Comparison of ENCODE assay signal across 13 cellular contexts in the genomic region with DNA sequence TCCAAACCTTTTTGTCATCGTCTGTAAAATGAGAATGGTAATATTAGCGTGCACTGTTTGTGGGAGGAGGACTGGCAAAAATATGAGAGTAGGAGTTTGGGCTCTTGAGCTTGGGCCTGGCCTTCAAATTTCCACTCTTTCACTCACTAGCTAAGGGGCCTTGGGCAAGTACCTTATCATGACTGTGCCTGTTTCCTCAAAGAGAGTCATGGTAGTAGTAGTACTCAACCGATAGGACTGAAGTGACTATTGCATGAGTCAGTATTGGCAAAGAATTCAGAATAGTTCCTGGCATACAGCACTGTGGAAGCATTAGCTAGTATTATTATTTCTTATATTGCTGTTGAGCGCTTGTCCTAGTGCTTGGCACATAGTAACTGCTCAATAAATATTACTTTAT. TPM values are rescaled to one million over a fixed set of nuclear protein-coding genes. Genes with fewer than 3 reads are reported as not detected.
A peak's percentile ranks its signal among the peaks of the same experiment; 100 is the strongest.
DNase-seq lines count a peak whose midpoint lies in the region; ATAC-seq, FAIRE-seq and TF ChIP-seq lines count a peak whose summit lies in the region.
"Had no signal": no experiment of that assay in that cellular context is flagged by ENCODE, and none has a peak within 500 bp of the region (broad histone marks: within the 10 kb centered on the region; RNA-seq: fewer than 3 reads in every experiment).

No MANE protein-coding gene starts in this region.

- FAIRE-seq in K562 (lab: Jason Lieb, UNC): no peak
- FAIRE-seq: frontal cortex had no signal

- no peaks in the 10 kb centered on the region for H3K79me2 ChIP-seq in K562 (ENCODE audit: control insufficient read depth, insufficient read depth, low read length)

- H3K27ac ChIP-seq in K562 (ENCODE audit: extremely low read depth, low read depth, low read length) (no peak overlapping the region), left lung (no peak overlapping the region)
- H3K27ac ChIP-seq in CD4-positive, alpha-beta T cell (ENCODE audit: low read depth, low read length): no peak overlapping the region
- H3K27ac ChIP-seq: stomach had no signal

- no TSS peak for BruUV-seq in K562 (replicated peaks; lab: Mats Ljungman, UMichigan)

- H3K9ac ChIP-seq in K562 (ENCODE audit: insufficient read depth in 1 of 2, low read depth in 2 of 2, low read length in 2 of 2): no peak overlapping the region

- H3K36me3 Mint-ChIP-seq in CD4-positive, alpha-beta T cell (ENCODE audit: low read depth): peaks cover 59% of the 10 kb centered on the region

- no peaks in the 10 kb centered on the region for H3K27me3 Mint-ChIP-seq in CD4-positive, alpha-beta T cell

- no peaks in the 10 kb centered on the region for H3K9me1 ChIP-seq in K562 (ENCODE audit: control insufficient read depth, insufficient read depth, low read length)

- no peak for TF ChIP-seq RAD21 in K562 (CRISPR knock-in tag; conservative IDR thresholded peaks at IDR 0.05 in 1 of 2, IDR thresholded peaks at IDR 0.05 in 1 of 2)

- H3K4me1 Mint-ChIP-seq in CD4-positive, alpha-beta T cell (ENCODE audit: low read depth): no peaks in the 10 kb centered on the region

- H2AFZ ChIP-seq in K562 (ENCODE audit: low read depth, low read length): no peak overlapping the region

- H3K36me3 ChIP-seq in BJ (ENCODE audit: control insufficient read depth, insufficient read depth, low read length): peaks cover 7% of the 10 kb centered on the region; the same call in 1 of the 2 replicates
- peaks cover 43% of the 10 kb centered on the region; the same call in 2 of the 3 replicates for H3K36me3 ChIP-seq in K562 (ENCODE audit: control insufficient read depth, insufficient read depth, low read length)
- H3K36me3 ChIP-seq in left lung: peaks cover 0 to 45% of the 10 kb centered on the region in 2 donors

- H3K4me1 ChIP-seq in K562 (replicated peaks in 1 of 2; ENCODE audit: control insufficient read depth in 2 of 2, insufficient read depth in 2 of 2, low read length in 2 of 2) (no peaks in the 10 kb centered on the region; a peak in 1 of 5 replicates), left lung (no peaks in the 10 kb centered on the region)
- H3K4me1 ChIP-seq: stomach had no signal

- TF ChIP-seq EP300 in K562 (IDR thresholded peaks at IDR 0.05; ENCODE audit: low read length): no peak

- no peak overlapping the region for H3K4me3 Mint-ChIP-seq in CD4-positive, alpha-beta T cell
- H3K4me3 Mint-ChIP-seq: WTC11 had no signal

- no peak overlapping the region for H3K4me2 ChIP-seq in K562 (ENCODE audit: insufficient read depth, low read length)

- H3K27ac Mint-ChIP-seq in CD4-positive, alpha-beta T cell: no peak overlapping the region
- H3K27ac Mint-ChIP-seq: WTC11 had no signal

- 85% methylated on average over 4 of the region's 4 CpGs for WGBS in K562 (ENCODE audit: insufficient coverage, low coverage, missing lambda C conversion rate)

- peak; percentile 39 for DNase-seq in BJ (ENCODE audit: low read depth)
- peak; percentile 77 for DNase-seq in LHCN-M2 (ENCODE audit: low read depth)
- DNase-seq in K562 (ENCODE audit: extremely low read depth in 1 of 4, low spot score in 3 of 4): no peak
- no peak for DNase-seq in left lung
- DNase-seq in T-helper 2 cell: no peak
- DNase-seq in CD4-positive, alpha-beta T cell: no peak
- no peak for DNase-seq in iPS-NIHi11 (ENCODE audit: low spot score)
- no peak for DNase-seq in DMS 273 (lab: John Stamatoyannopoulos, UW; ENCODE audit: unreplicated experiment)
- DNase-seq: NCI-H1048, stomach had no signal

- H3K4me3 ChIP-seq in BJ (ENCODE audit: low read depth, low read length) (no peak overlapping the region), K562 (no peak overlapping the region), left lung (no peak overlapping the region)
- H3K4me3 ChIP-seq: adrenal gland, stomach had no signal

- TF ChIP-seq POLR2A in K562 (conservative IDR thresholded peaks at IDR 0.05): no peak

- H4K20me1 ChIP-seq in K562 (replicated peaks; ENCODE audit: control insufficient read depth, insufficient read depth, low read length): no peaks in the 10 kb centered on the region; the same call in 1 of the 2 replicates

- TF ChIP-seq CTCF in BJ (IDR thresholded peaks at IDR 0.05; ENCODE audit: insufficient read depth, low read depth, low read length): no peak
- no peak for TF ChIP-seq CTCF in K562 (IDR thresholded peaks at IDR 0.05 in 2 of 3, conservative IDR thresholded peaks at IDR 0.05 in 1 of 3; ENCODE audit: insufficient read depth in 2 of 3, low read depth in 1 of 3, low read length in 3 of 3)
- no peak for TF ChIP-seq CTCF in left lung (IDR thresholded peaks at IDR 0.05)
- TF ChIP-seq CTCF in CD4-positive, alpha-beta T cell (IDR thresholded peaks at IDR 0.05): no peak

- ATAC-seq in K562: no peak
- ATAC-seq in left lung: peak; percentile 78
- no peak for ATAC-seq in CD4-positive, alpha-beta T cell (ENCODE audit: poor library complexity)
- ATAC-seq: WTC11 had no signal

- in situ Hi-C loops in K562 (cut with MboI): no loop called here

- CTCF ChIA-PET in BJ (lab: Yijun Ruan, JAX): no interaction called here
- CTCF ChIA-PET in K562 (lab: Yijun Ruan, JAX; ENCODE audit: low intra/inter-chr PET ratio): no interaction called here
- CTCF ChIA-PET in CD4-positive, alpha-beta T cell (lab: Charles Lee): no interaction called here

- H3K9me3 ChIP-seq in K562 (replicated peaks; ENCODE audit: control insufficient read depth, insufficient read depth, low read depth, low read length) (no peaks in the 10 kb centered on the region), left lung (no peaks in the 10 kb centered on the region)
- H3K9me3 ChIP-seq in CD4-positive, alpha-beta T cell (ENCODE audit: control insufficient read depth, low read length): no peaks in the 10 kb centered on the region
- H3K9me3 ChIP-seq: adrenal gland, stomach had no signal

- H3K9me3 Mint-ChIP-seq in CD4-positive, alpha-beta T cell: no peaks in the 10 kb centered on the region
- H3K9me3 Mint-ChIP-seq: WTC11 had no signal

- H3K27me3 ChIP-seq in BJ (ENCODE audit: control insufficient read depth, insufficient read depth, low read length): no peaks in the 10 kb centered on the region
- no peaks in the 10 kb centered on the region for H3K27me3 ChIP-seq in K562 (ENCODE audit: control insufficient read depth in 2 of 2, insufficient read depth in 2 of 2, low read length in 2 of 2)
- no peaks in the 10 kb centered on the region for H3K27me3 ChIP-seq in left lung
- no peaks in the 10 kb centered on the region for H3K27me3 ChIP-seq in CD4-positive, alpha-beta T cell (ENCODE audit: control insufficient read depth, insufficient read depth, low read length)
- H3K27me3 ChIP-seq: adrenal gland, stomach had no signal

- intact Hi-C loops in K562 (cut with micrococcal nuclease): no loop called here
- intact Hi-C loops in left lung (cut with DNase I): no loop called here
- intact Hi-C loops in CD4-positive, alpha-beta T cell (cut with DNase I, micrococcal nuclease): no loop called here

- POLR2A ChIA-PET in BJ (lab: Charles Lee): interaction anchor here (0.5 kb wide), 1 partner anchor 33 kb away, joined by 3 read pairs; no protein-coding TSS in a partner anchor
- POLR2A ChIA-PET in K562 (lab: Yijun Ruan, JAX): interaction anchor here (0.6 kb wide), 1 partner anchor 340 kb away, joined by 3 read pairs; no protein-coding TSS in a partner anchor
- POLR2A ChIA-PET in CD4-positive, alpha-beta T cell (lab: Charles Lee): no interaction called here

RNA-seq across cellular contexts. Expression of gene RBM3, which starts 16.0 kb away (rescaled TPM):
- polyA plus RNA-seq in BJ (2011; rRNA removed) (333 and 406 TPM in 2 replicates), K562 (2011; rRNA removed) (194 and 209 TPM in 2 replicates), K562 (2014; fragmentation: Illumina TruSeq; extraction: Trizol) (221 and 255 TPM in 2 replicates), K562 (2014; fragmentation: Nextera tagmentation; extraction: Ambion mirVana) (10 to 100 TPM; 70.3 to 97.1 TPM), K562 (2014; rRNA removed) (246 and 259 TPM in 2 replicates)
- polyA minus RNA-seq in BJ (2011; rRNA and poly(A)+ RNA removed): 212 and 220 TPM in 2 replicates
- total RNA-seq in LHCN-M2 (2014; rRNA removed) (162 and 170 TPM in 2 replicates), K562 (2014; rRNA removed) (136 and 164 TPM in 2 replicates), K562 (2014; rRNA removed; fragmentation: Illumina TruSeq; extraction: Trizol) (272 and 376 TPM in 2 replicates), K562 (2015; rRNA removed; fragmentation: Illumina TruSeq; extraction: Trizol) (221 and 223 TPM in 2 replicates), K562 (2021) (148 and 187 TPM in 2 replicates), left lung (100 to 1,000 TPM in 1 of 2 donors, 10 to 100 TPM in 1; 82.3 to 217 TPM)
- polyA plus RNA-seq in LHCN-M2 (2012): 368 TPM
- total RNA-seq in K562 (2011; cell fraction: chromatin; rRNA removed; ENCODE audit: low replicate concordance): 281 and 417 TPM in 2 replicates
- total RNA-seq in K562 (2011; cell fraction: nucleolus; rRNA removed): 299 and 322 TPM in 2 replicates
- 302 and 316 TPM in 2 replicates for total RNA-seq in K562 (2011; cell fraction: nucleoplasm; rRNA removed)
- polyA plus RNA-seq in K562 (2011; cell fraction: cytosol; rRNA removed): 115 and 202 TPM in 2 replicates
- polyA plus RNA-seq in K562 (2011; cell fraction: nucleus; rRNA removed): 205 and 262 TPM in 2 replicates
- 193 and 291 TPM in 2 replicates for polyA plus RNA-seq in K562 (2012)
- 284 and 313 TPM in 2 replicates for polyA minus RNA-seq in K562 (2011; rRNA and poly(A)+ RNA removed)
- 86.3 and 98.5 TPM in 2 replicates for polyA minus RNA-seq in K562 (2011; cell fraction: cytosol; rRNA and poly(A)+ RNA removed)
- 124 and 190 TPM in 2 replicates for polyA minus RNA-seq in K562 (2011; cell fraction: nucleus; rRNA and poly(A)+ RNA removed)
- total RNA-seq in CD4-positive, alpha-beta T cell: 100 to 1,000 TPM; 351 to 377 TPM

RNA-seq across cellular contexts. Expression of gene TBC1D25, which starts 18.8 kb away (rescaled TPM):
- polyA plus RNA-seq in BJ (2011; rRNA removed) (10.6 and 17.8 TPM in 2 replicates), K562 (2011; rRNA removed) (3.9 and 7.1 TPM in 2 replicates), K562 (2014; fragmentation: Illumina TruSeq; extraction: Trizol) (6.1 and 7.5 TPM in 2 replicates), K562 (2014; fragmentation: Nextera tagmentation; extraction: Ambion mirVana) (under 1 TPM; 0.62 to 0.87 TPM), K562 (2014; rRNA removed) (5.4 and 6.2 TPM in 2 replicates)
- 9.5 and 11.1 TPM in 2 replicates for polyA minus RNA-seq in BJ (2011; rRNA and poly(A)+ RNA removed)
- total RNA-seq in LHCN-M2 (2014; rRNA removed) (9.2 and 9.7 TPM in 2 replicates), K562 (2014; rRNA removed) (5.4 and 6.7 TPM in 2 replicates), K562 (2014; rRNA removed; fragmentation: Illumina TruSeq; extraction: Trizol) (0.87 and 0.96 TPM in 2 replicates), K562 (2015; rRNA removed; fragmentation: Illumina TruSeq; extraction: Trizol) (1.5 and 2.0 TPM in 2 replicates), K562 (2021) (9.5 and 10.6 TPM in 2 replicates), left lung (10 to 100 TPM; 11.8 to 15.2 TPM)
- 17.0 TPM for polyA plus RNA-seq in LHCN-M2 (2012)
- total RNA-seq in K562 (2011; cell fraction: chromatin; rRNA removed; ENCODE audit: low replicate concordance): 11.5 and 26.2 TPM in 2 replicates
- 15.1 and 16.5 TPM in 2 replicates for total RNA-seq in K562 (2011; cell fraction: nucleolus; rRNA removed)
- 11.6 and 13.7 TPM in 2 replicates for total RNA-seq in K562 (2011; cell fraction: nucleoplasm; rRNA removed)
- 5.5 and 7.5 TPM in 2 replicates for polyA plus RNA-seq in K562 (2011; cell fraction: cytosol; rRNA removed)
- 17.3 and 27.4 TPM in 2 replicates for polyA plus RNA-seq in K562 (2011; cell fraction: nucleus; rRNA removed)
- polyA plus RNA-seq in K562 (2012): 6.9 and 8.7 TPM in 2 replicates
- polyA minus RNA-seq in K562 (2011; rRNA and poly(A)+ RNA removed): 3.5 and 3.9 TPM in 2 replicates
- polyA minus RNA-seq in K562 (2011; cell fraction: cytosol; rRNA and poly(A)+ RNA removed): 4.7 and 13.4 TPM in 2 replicates
- polyA minus RNA-seq in K562 (2011; cell fraction: nucleus; rRNA and poly(A)+ RNA removed): 4.3 and 5.7 TPM in 2 replicates
- 10 to 100 TPM; 26.7 to 30.5 TPM for total RNA-seq in CD4-positive, alpha-beta T cell

RNA-seq across cellular contexts. Expression of gene EBP, which starts 36.7 kb away (rescaled TPM):
- polyA plus RNA-seq in BJ (2011; rRNA removed) (28.3 and 36.1 TPM in 2 replicates), K562 (2011; rRNA removed) (228 and 411 TPM in 2 replicates), K562 (2014; fragmentation: Illumina TruSeq; extraction: Trizol) (274 and 307 TPM in 2 replicates), K562 (2014; fragmentation: Nextera tagmentation; extraction: Ambion mirVana) (100 to 1,000 TPM; 569 to 987 TPM), K562 (2014; rRNA removed) (238 and 281 TPM in 2 replicates)
- 31.3 and 42.1 TPM in 2 replicates for polyA minus RNA-seq in BJ (2011; rRNA and poly(A)+ RNA removed)
- total RNA-seq in LHCN-M2 (2014; rRNA removed) (37.7 and 41.8 TPM in 2 replicates), K562 (2014; rRNA removed) (244 and 267 TPM in 2 replicates), K562 (2014; rRNA removed; fragmentation: Illumina TruSeq; extraction: Trizol) (242 and 313 TPM in 2 replicates), K562 (2015; rRNA removed; fragmentation: Illumina TruSeq; extraction: Trizol) (219 and 244 TPM in 2 replicates), K562 (2021) (264 and 278 TPM in 2 replicates), left lung (100 to 1,000 TPM in 1 of 2 donors, 10 to 100 TPM in 1; 74.2 to 200 TPM)
- 108 TPM for polyA plus RNA-seq in LHCN-M2 (2012)
- 184 and 489 TPM in 2 replicates for total RNA-seq in K562 (2011; cell fraction: chromatin; rRNA removed; ENCODE audit: low replicate concordance)
- 634 and 715 TPM in 2 replicates for total RNA-seq in K562 (2011; cell fraction: nucleolus; rRNA removed)
- 475 and 527 TPM in 2 replicates for total RNA-seq in K562 (2011; cell fraction: nucleoplasm; rRNA removed)
- 623 and 681 TPM in 2 replicates for polyA plus RNA-seq in K562 (2011; cell fraction: cytosol; rRNA removed)
- polyA plus RNA-seq in K562 (2011; cell fraction: nucleus; rRNA removed): 365 and 432 TPM in 2 replicates
- polyA plus RNA-seq in K562 (2012): 242 and 270 TPM in 2 replicates
- polyA minus RNA-seq in K562 (2011; rRNA and poly(A)+ RNA removed): 291 and 319 TPM in 2 replicates
- 198 and 240 TPM in 2 replicates for polyA minus RNA-seq in K562 (2011; cell fraction: cytosol; rRNA and poly(A)+ RNA removed)
- 35.1 and 73.1 TPM in 2 replicates for polyA minus RNA-seq in K562 (2011; cell fraction: nucleus; rRNA and poly(A)+ RNA removed)
- total RNA-seq in CD4-positive, alpha-beta T cell: 10 to 100 TPM; 38.1 to 41.1 TPM

RNA-seq across cellular contexts. Expression of gene WDR13, which starts 39.0 kb away (rescaled TPM):
- polyA plus RNA-seq in BJ (2011; rRNA removed): 41.8 and 119 TPM in 2 replicates
- polyA minus RNA-seq in BJ (2011; rRNA and poly(A)+ RNA removed): 60.0 and 64.3 TPM in 2 replicates
- total RNA-seq in LHCN-M2 (2014; rRNA removed): 131 and 133 TPM in 2 replicates
- polyA plus RNA-seq in LHCN-M2 (2012): 161 TPM
- 81.3 and 231 TPM in 2 replicates for total RNA-seq in K562 (2011; cell fraction: chromatin; rRNA removed; ENCODE audit: low replicate concordance)
- total RNA-seq in K562 (2011; cell fraction: nucleolus; rRNA removed): 191 and 205 TPM in 2 replicates
- 102 and 125 TPM in 2 replicates for total RNA-seq in K562 (2011; cell fraction: nucleoplasm; rRNA removed)
- 38.7 and 76.8 TPM in 2 replicates for total RNA-seq in K562 (2014; rRNA removed)
- total RNA-seq in K562 (2014; rRNA removed; fragmentation: Illumina TruSeq; extraction: Trizol): 10.8 and 17.1 TPM in 2 replicates
- total RNA-seq in K562 (2015; rRNA removed; fragmentation: Illumina TruSeq; extraction: Trizol): 27.3 and 31.4 TPM in 2 replicates
- total RNA-seq in K562 (2021): 64.7 and 70.5 TPM in 2 replicates
- 36.4 and 76.3 TPM in 2 replicates for polyA plus RNA-seq in K562 (2011; rRNA removed)
- polyA plus RNA-seq in K562 (2011; cell fraction: cytosol; rRNA removed): 94.9 and 138 TPM in 2 replicates
- polyA plus RNA-seq in K562 (2011; cell fraction: nucleus; rRNA removed): 246 and 327 TPM in 2 replicates
- 154 and 236 TPM in 2 replicates for polyA plus RNA-seq in K562 (2012)
- 30.4 and 54.9 TPM in 2 replicates for polyA plus RNA-seq in K562 (2014; fragmentation: Illumina TruSeq; extraction: Trizol)
- 10 to 100 TPM in 1 of 2 experiments, 1 to 10 TPM in 1; 7.4 to 16.0 TPM for polyA plus RNA-seq in K562 (2014; fragmentation: Nextera tagmentation; extraction: Ambion mirVana)
- polyA plus RNA-seq in K562 (2014; rRNA removed): 49.1 and 73.2 TPM in 2 replicates
- 25.8 and 28.7 TPM in 2 replicates for polyA minus RNA-seq in K562 (2011; rRNA and poly(A)+ RNA removed)
- polyA minus RNA-seq in K562 (2011; cell fraction: cytosol; rRNA and poly(A)+ RNA removed): 32.3 and 69.8 TPM in 2 replicates
- polyA minus RNA-seq in K562 (2011; cell fraction: nucleus; rRNA and poly(A)+ RNA removed): 37.7 and 74.4 TPM in 2 replicates
- total RNA-seq in left lung: 100 to 1,000 TPM; 108 to 114 TPM
- 10 to 100 TPM; 37.9 to 43.4 TPM for total RNA-seq in CD4-positive, alpha-beta T cell

RNA-seq across cellular contexts. Expression of gene PORCN, which starts 49.5 kb away (rescaled TPM):
- polyA plus RNA-seq in BJ (2011; rRNA removed) (9.9 and 18.0 TPM in 2 replicates), K562 (2011; rRNA removed) (3.7 and 6.9 TPM in 2 replicates), K562 (2014; fragmentation: Illumina TruSeq; extraction: Trizol) (4.5 and 4.8 TPM in 2 replicates), K562 (2014; fragmentation: Nextera tagmentation; extraction: Ambion mirVana) (under 1 TPM; 0.34 to 0.62 TPM), K562 (2014; rRNA removed) (5.1 TPM in 2 replicates)
- polyA minus RNA-seq in BJ (2011; rRNA and poly(A)+ RNA removed): 10.5 and 14.9 TPM in 2 replicates
- total RNA-seq in LHCN-M2 (2014; rRNA removed) (100 and 122 TPM in 2 replicates), K562 (2014; rRNA removed) (2.8 and 4.0 TPM in 2 replicates), K562 (2014; rRNA removed; fragmentation: Illumina TruSeq; extraction: Trizol) (1.9 and 2.0 TPM in 2 replicates), K562 (2015; rRNA removed; fragmentation: Illumina TruSeq; extraction: Trizol) (2.4 and 3.2 TPM in 2 replicates), K562 (2021) (4.4 and 4.7 TPM in 2 replicates), left lung (10 to 100 TPM in 1 of 2 donors, 1 to 10 TPM in 1; 8.4 to 12.2 TPM)
- 123 TPM for polyA plus RNA-seq in LHCN-M2 (2012)
- total RNA-seq in K562 (2011; cell fraction: chromatin; rRNA removed; ENCODE audit: low replicate concordance): 9.4 and 19.6 TPM in 2 replicates
- 9.3 and 10.8 TPM in 2 replicates for total RNA-seq in K562 (2011; cell fraction: nucleolus; rRNA removed)
- 15.0 and 18.6 TPM in 2 replicates for total RNA-seq in K562 (2011; cell fraction: nucleoplasm; rRNA removed)
- 7.0 and 12.1 TPM in 2 replicates for polyA plus RNA-seq in K562 (2011; cell fraction: cytosol; rRNA removed)
- 18.5 and 23.1 TPM in 2 replicates for polyA plus RNA-seq in K562 (2011; cell fraction: nucleus; rRNA removed)
- 5.0 and 7.8 TPM in 2 replicates for polyA plus RNA-seq in K562 (2012)
- 2.0 and 2.5 TPM in 2 replicates for polyA minus RNA-seq in K562 (2011; rRNA and poly(A)+ RNA removed)
- 4.1 and 8.1 TPM in 2 replicates for polyA minus RNA-seq in K562 (2011; cell fraction: cytosol; rRNA and poly(A)+ RNA removed)
- polyA minus RNA-seq in K562 (2011; cell fraction: nucleus; rRNA and poly(A)+ RNA removed): 4.7 and 5.3 TPM in 2 replicates
- total RNA-seq in CD4-positive, alpha-beta T cell: 10 to 100 TPM; 12.0 to 14.1 TPM

Comparison
In these comparisons a context has a peak if more than half of its experiments do, and no peak if none do; other contexts are left out.
1. DNase-seq: peak in BJ (single experiment) and LHCN-M2 (single experiment); none in K562 (0 of 4), left lung (0 of 2), T-helper 2 cell (0 of 5), CD4-positive, alpha-beta T cell (0 of 10), iPS-NIHi11 (single experiment) and DMS 273 (single experiment).